In the genomic region with DNA sequence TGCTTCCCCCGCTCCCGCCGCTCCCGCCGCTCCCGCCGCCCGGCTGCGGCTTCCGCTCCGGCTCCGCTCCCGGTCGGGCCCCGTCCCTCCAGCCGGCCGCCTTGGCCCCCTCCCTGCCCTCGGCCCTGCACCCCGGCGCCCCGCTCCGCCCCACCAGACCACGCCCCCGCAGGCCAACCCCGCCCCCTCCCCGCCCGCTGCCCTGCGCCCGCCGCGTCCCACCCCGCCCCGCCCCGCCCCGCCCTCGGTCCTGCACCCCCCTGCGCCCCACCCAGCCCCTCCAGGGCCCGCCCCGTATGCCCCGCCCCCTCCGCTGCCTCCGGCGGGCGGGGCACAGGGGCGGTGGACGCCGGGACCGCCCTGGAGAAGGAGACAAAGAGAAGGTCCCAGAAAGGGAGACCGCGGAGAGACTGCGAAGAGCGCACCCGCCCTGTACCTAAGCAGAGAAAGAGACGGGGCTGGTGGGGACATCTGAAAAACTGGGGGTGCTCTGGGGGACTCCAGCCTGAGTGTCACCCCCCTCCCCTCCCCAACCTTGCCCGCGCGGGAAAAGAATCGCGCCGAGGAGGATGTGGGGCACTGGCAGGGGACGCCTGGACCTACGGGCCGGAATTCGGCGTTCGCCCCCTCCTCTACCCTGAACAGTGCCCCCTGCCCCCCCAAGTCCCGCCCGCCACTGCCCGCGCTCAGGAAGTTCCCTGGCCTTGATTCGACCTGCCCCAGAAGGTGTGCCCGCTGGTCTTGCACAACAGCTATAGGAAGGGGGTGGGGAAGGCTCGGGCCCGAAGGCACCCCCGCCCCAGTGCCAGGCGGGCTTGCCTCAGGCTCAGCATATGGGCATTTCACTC, we compare ENCODE assay signal across 8 cellular contexts. TPM values are rescaled to one million over a fixed set of nuclear protein-coding genes. Genes with fewer than 3 reads are reported as not detected.
DNase-seq lines count a peak whose midpoint lies in the region; ATAC-seq, FAIRE-seq and TF ChIP-seq lines count a peak whose summit lies in the region.

No MANE protein-coding gene starts in this region.

- no peak overlapping the region for H3K14ac ChIP-seq in H1 (ENCODE audit: insufficient read length)

- peak overlapping the region; percentile 58 for H3K9ac ChIP-seq in DND-41 (ENCODE audit: low read depth, low read length)
- H3K9ac ChIP-seq in H1 (replicated peaks in 1 of 4; ENCODE audit: extremely low read depth in 1 of 4, low read depth in 3 of 4, low read length in 3 of 4), result peak overlapping the region; percentile 56 to 93 (median 70)
- H3K9ac ChIP-seq in mesendoderm (ENCODE audit: low read length), result peak overlapping the region; percentile 93

- H2AFZ ChIP-seq in DND-41 (ENCODE audit: low read depth, low read length) (peak overlapping the region; percentile 62), H1 (ENCODE audit: low read length) (0 out of 2 replicates have a peak overlapping the region, but pooled peaks have one; percentile 33)

- H2BK15ac ChIP-seq in H1 (ENCODE audit: low read length), result no peak overlapping the region
- H2BK15ac ChIP-seq in mesendoderm (replicated peaks; ENCODE audit: low read depth), result no peak overlapping the region

- peak in 1 of 2 experiments; percentile 64; a peak in 2 of 3 replicates for TF ChIP-seq POLR2A in H1 (IDR thresholded peaks at IDR 0.05; ENCODE audit: control extremely low read depth in 1 of 2, low read depth in 2 of 2, low read length in 2 of 2)

- FAIRE-seq in H1 (lab: Jason Lieb, UNC), result no peak

- H3K56ac ChIP-seq in H1 (replicated peaks; ENCODE audit: insufficient read length, low read depth, low read length) (peak overlapping the region; percentile 78), mesendoderm (ENCODE audit: low read length) (peak overlapping the region; percentile 96)

- H3K9me3 ChIP-seq in DND-41 (ENCODE audit: insufficient read depth, low read length, severe bottlenecking), result no peaks in the 10 kb centered on the region
- no peaks in the 10 kb centered on the region for H3K9me3 ChIP-seq in H1 (ENCODE audit: insufficient read depth in 2 of 2, low read depth in 1 of 2, low read length in 1 of 2)

- H4K8ac ChIP-seq in H1 (ENCODE audit: extremely low read depth, insufficient read depth, low read length) (peak overlapping the region; percentile 93), mesendoderm (ENCODE audit: low read depth, low read length) (no peak overlapping the region)

- POLR2A ChIA-PET in H1 (lab: Charles Lee; ENCODE audit: partially characterized antibody), result interaction anchor here (0.7 to 2.8 kb wide), 7 partner anchors 11 to 119 kb away, joined by 3 to 14 read pairs (median 6); a partner anchor contains a TSS

- H4K20me1 ChIP-seq in DND-41 (ENCODE audit: insufficient read depth, low read length) (no peaks in the 10 kb centered on the region), H1 (replicated peaks in 1 of 2; ENCODE audit: control insufficient read depth in 1 of 2, insufficient read depth in 2 of 2, low read length in 2 of 2) (peaks cover 0 to 4% of the 10 kb centered on the region in 2 experiments)

- H2BK12ac ChIP-seq in H1 (ENCODE audit: low read depth, low read length), result 0 out of 2 replicates have a peak overlapping the region, but pooled peaks have one; percentile 0

- CTCF ChIA-PET in H1 (lab: Charles Lee; ENCODE audit: partially characterized antibody), result interaction anchor here (0.9 to 1.7 kb wide), 6 partner anchors 10 to 79 kb away, joined by 3 to 7 read pairs (median 4); no protein-coding TSS in a partner anchor

- no peak overlapping the region for H3K4ac ChIP-seq in H1 (replicated peaks; ENCODE audit: insufficient read length, low read depth, low read length)
- peak overlapping the region; percentile 92 for H3K4ac ChIP-seq in mesendoderm (ENCODE audit: low read depth, low read length)

- H2AK5ac ChIP-seq in H1 (ENCODE audit: low read depth, low read length) (no peak overlapping the region), mesendoderm (ENCODE audit: low read length) (no peak overlapping the region)

- H3K79me2 ChIP-seq in DND-41 (ENCODE audit: insufficient read depth, low read length) (no peaks in the 10 kb centered on the region), H1 (ENCODE audit: control insufficient read depth in 1 of 2, insufficient read depth in 2 of 2, low read length in 2 of 2) (peaks cover 0 to 32% of the 10 kb centered on the region in 2 experiments; a peak in 2 of 4 replicates), mesendoderm (ENCODE audit: control insufficient read depth, insufficient read depth, low read length) (peaks cover 22% of the 10 kb centered on the region)

- H3K23ac ChIP-seq in H1 (ENCODE audit: insufficient read length) (no peak overlapping the region), mesendoderm (ENCODE audit: low read length) (no peak overlapping the region)

- peak overlapping the region; percentile 83; the same call in 1 of the 2 replicates for H3K18ac ChIP-seq in H1 (ENCODE audit: extremely low read depth, low read length)
- peak overlapping the region; percentile 95 for H3K18ac ChIP-seq in mesendoderm (ENCODE audit: low read length)

- peak; percentile 84 for ATAC-seq in DND-41 (ENCODE audit: insufficient read depth, low read depth)
- peak; percentile 54 for ATAC-seq in HG03045 (IDR thresholded peaks at IDR 0.05; ENCODE audit: unreplicated experiment)
- ATAC-seq in HG02610 (IDR thresholded peaks at IDR 0.05; ENCODE audit: unreplicated experiment), result no peak

- no peak for TF ChIP-seq RAD21 in H1 (IDR thresholded peaks at IDR 0.05 in 1 of 2, conservative IDR thresholded peaks at IDR 0.05 in 1 of 2; ENCODE audit: low read depth in 2 of 2, low read length in 2 of 2)

- DNase-seq in DND-41, result peak; percentile 71
- peak; percentile 50 to 71 for DNase-seq in NOMO-1 (lab: John Stamatoyannopoulos, UW; ENCODE audit: unreplicated experiment in 2 of 2)
- peak; percentile 40 for DNase-seq in activated CD8-positive, alpha-beta memory T cell treated with anti-CD3 and anti-CD28 coated beads, Interleukin-2, amount 50 U/mL, for 1 hour (ENCODE audit: extremely low read depth)
- peak in 1 of 2 experiments; percentile 83 for DNase-seq in H1 (ENCODE audit: low read depth in 1 of 2, low spot score in 2 of 2)
- DNase-seq in mesendoderm, result peak; percentile 91
- peak; percentile 57 for DNase-seq in stimulated activated CD8-positive, alpha-beta memory T cell treated with anti-CD3 and anti-CD28 coated beads, Interleukin-15, amount 100 ng/mL, for 24 hours (ENCODE audit: low read depth)

- 0% methylated on average over 3 of the region's 76 CpGs; no CpG with 5 or more reads in 1 of the 2 experiments for WGBS in H1 (ENCODE audit: extremely low coverage in 1 of 2, insufficient coverage in 1 of 2, insufficient read length in 1 of 2, insufficient replicate concordance in 2 of 2, low coverage in 1 of 2, low lambda C conversion rate in 2 of 2, missing lambda C conversion rate in 1 of 2), 2 experiments
- no CpG with 5 or more reads among the region's 76 CpGs for WGBS in mesendoderm (ENCODE audit: extremely low coverage, insufficient coverage, low lambda C conversion rate)

- H3K4me2 ChIP-seq in DND-41 (ENCODE audit: insufficient read depth, low read length) (peak overlapping the region; percentile 75), H1 (ENCODE audit: insufficient read depth in 1 of 2, low read depth in 2 of 2, low read length in 2 of 2) (peak overlapping the region; percentile 89 to 91), mesendoderm (ENCODE audit: low read length) (peak overlapping the region; percentile 94)

- no peak for TF ChIP-seq EP300 in H1 (IDR thresholded peaks at IDR 0.05; ENCODE audit: borderline replicate concordance in 1 of 2, low read depth in 2 of 2, low read length in 2 of 2)

- H2BK120ac ChIP-seq in H1 (replicated peaks; ENCODE audit: low read depth, low read length) (no peak overlapping the region), mesendoderm (ENCODE audit: low read depth, low read length) (peak overlapping the region; percentile 65)

- H2BK5ac ChIP-seq in H1 (ENCODE audit: low read depth, low read length) (no peak overlapping the region; the same call in 1 of the 2 replicates), mesendoderm (ENCODE audit: low read length) (no peak overlapping the region)

- no peaks in the 10 kb centered on the region for H3K27me3 ChIP-seq in DND-41 (ENCODE audit: insufficient read depth, low read length, poor library complexity)
- peaks cover 0 to 5% (median 2%) of the 10 kb centered on the region in 4 experiments; a peak in 3 of 7 replicates for H3K27me3 ChIP-seq in H1 (replicated peaks in 1 of 4; ENCODE audit: control insufficient read depth in 3 of 4, extremely low read depth in 1 of 4, insufficient read depth in 3 of 4, low read length in 3 of 4)
- H3K27me3 ChIP-seq in mesendoderm (ENCODE audit: insufficient read depth, low read length, poor library complexity), result no peaks in the 10 kb centered on the region

- H4K5ac ChIP-seq in H1 (ENCODE audit: insufficient read length, low read depth, low read length), result peak overlapping the region; percentile 55
- H4K5ac ChIP-seq in mesendoderm (ENCODE audit: low read length), result no peak overlapping the region

- H2BK20ac ChIP-seq in H1 (ENCODE audit: low read length), result no peak overlapping the region

- TF ChIP-seq CTCF in DND-41 (IDR thresholded peaks at IDR 0.05; ENCODE audit: borderline replicate concordance, extremely low read depth, low read length, poor library complexity, severe bottlenecking) (no peak), H1 (IDR thresholded peaks at IDR 0.05; ENCODE audit: control extremely low read depth in 1 of 3, insufficient read depth in 1 of 3, low read depth in 1 of 3, low read length in 3 of 3) (no peak)

- H3K4me1 ChIP-seq in DND-41 (ENCODE audit: insufficient read depth, low read length), result peaks cover 11% of the 10 kb centered on the region
- H3K4me1 ChIP-seq in H1 (replicated peaks in 1 of 4; ENCODE audit: control insufficient read depth in 3 of 4, insufficient read depth in 4 of 4, low read length in 3 of 4), result peaks cover 0 to 16% (median 15%) of the 10 kb centered on the region in 4 experiments; a peak in 6 of 7 replicates
- H3K4me1 ChIP-seq in mesendoderm (ENCODE audit: control insufficient read depth, low read depth, low read length), result peaks cover 10% of the 10 kb centered on the region

- H3K27ac ChIP-seq in DND-41 (ENCODE audit: low read length) (peak overlapping the region; percentile 2), H1 (ENCODE audit: low read depth, low read length) (peak overlapping the region; percentile 77; the same call in 1 of the 2 replicates), mesendoderm (ENCODE audit: low read depth, low read length) (no peak overlapping the region)

- peaks cover 15% of the 10 kb centered on the region; the same call in 1 of the 2 replicates for H3K23me2 ChIP-seq in H1 (ENCODE audit: low read depth, low read length)

- H3K79me1 ChIP-seq in H1 (ENCODE audit: low read depth, low read length) (peaks cover 5% of the 10 kb centered on the region; the same call in 1 of the 2 replicates), mesendoderm (ENCODE audit: low read length) (peaks cover 14% of the 10 kb centered on the region)

- H4K91ac ChIP-seq in H1 (replicated peaks; ENCODE audit: insufficient read length, low read length), result peak overlapping the region; percentile 76

- H3K4me3 ChIP-seq in DND-41 (ENCODE audit: low read depth in 1 of 2, low read length in 2 of 2) (peak overlapping the region in 1 of 2 experiments; percentile 53; a peak in 2 of 4 replicates), H1 (ENCODE audit: extremely low read depth in 1 of 4, insufficient read depth in 2 of 4, low read depth in 3 of 4, low read length in 4 of 4) (peak overlapping the region; percentile 57 to 93 (median 76)), mesendoderm (ENCODE audit: low read length) (peak overlapping the region; percentile 85)

- H3K36me3 ChIP-seq in DND-41 (ENCODE audit: insufficient read depth, low read length) (no peaks in the 10 kb centered on the region), H1 (ENCODE audit: control insufficient read depth in 2 of 4, insufficient read depth in 4 of 4, low read length in 3 of 4) (no peaks in the 10 kb centered on the region), mesendoderm (ENCODE audit: control insufficient read depth, insufficient read depth, low read length) (no peaks in the 10 kb centered on the region)

RNA-seq across cellular contexts. Expression of a gene that starts 42.9 kb away (rescaled TPM):
- 60.9 and 61.9 TPM in 2 replicates for total RNA-seq in H1 (2021; fragmentation: NEBNext Ultra II Directional; extraction: Animal tissue kit (Norgen Biotek cat#: 25700))
- polyA plus RNA-seq in H1 (2011; rRNA removed), result 11.5 and 19.4 TPM in 2 replicates
- polyA plus RNA-seq in H1 (2011; cell fraction: cytosol; rRNA removed), result 13.9 TPM
- 31.3 TPM for polyA plus RNA-seq in H1 (2011; cell fraction: nucleus; rRNA removed)
- polyA plus RNA-seq in H1 (2012, experiment 1 of 2), result 23.3 to 29.4 TPM (median 26.6 TPM) in 4 replicates
- polyA plus RNA-seq in H1 (2012, experiment 2 of 2), result 17.5 TPM
- 37.3 TPM for polyA plus RNA-seq in H1 (2013, experiment 1 of 2)
- 37.1 TPM for polyA plus RNA-seq in H1 (2013, experiment 2 of 2)
- 21.8 and 25.2 TPM in 2 replicates for polyA minus RNA-seq in H1 (2011; rRNA and poly(A)+ RNA removed)
- polyA minus RNA-seq in H1 (2011; cell fraction: cytosol; rRNA and poly(A)+ RNA removed), result 14.8 TPM
- 18.2 TPM for polyA minus RNA-seq in H1 (2011; cell fraction: nucleus; rRNA and poly(A)+ RNA removed)
- polyA plus RNA-seq in mesendoderm (2013, experiment 1 of 2), result 17.7 TPM
- polyA plus RNA-seq in mesendoderm (2013, experiment 2 of 2), result 18.7 TPM
